ENCODE assay signal across 8 cellular contexts in genomic region chr3:45595364-45596154, GRCh38. TPM values are rescaled to one million over a fixed set of nuclear protein-coding genes. Genes with fewer than 3 reads are reported as not detected.
DNase-seq lines count a peak whose midpoint lies in the region; ATAC-seq and TF ChIP-seq lines count a peak whose summit lies in the region.

No MANE protein-coding gene starts in this region.

- no peak for DNase-seq in activated T-cell treated with anti-CD3 and anti-CD28 coated beads, Interleukin-2, amount 50 U/mL, for 24 hours
- no peak for DNase-seq in activated T-cell treated with anti-CD3 and anti-CD28 coated beads for 4 hours
- DNase-seq in right cardiac atrium = peak; percentile 53 to 81 (median 76)
- DNase-seq in inferior parietal cortex (ENCODE audit: extremely low spot score) = no peak
- DNase-seq in epidermal melanocyte (ENCODE audit: insufficient read length, low spot score) = no peak

- H3K36me3 Mint-ChIP-seq in activated T-cell treated with anti-CD3 and anti-CD28 coated beads, Interleukin-2, amount 50 U/mL, for 24 hours (ENCODE audit: low read depth) = peaks cover 46% of the 10 kb centered on the region

- H3K9me3 Mint-ChIP-seq in activated T-cell treated with anti-CD3 and anti-CD28 coated beads, Interleukin-2, amount 50 U/mL, for 24 hours = no peaks in the 10 kb centered on the region

- TF ChIP-seq CTCF in WI38 (IDR thresholded peaks at IDR 0.05; ENCODE audit: low read depth, low read length) = no peak

- H3K4me3 Mint-ChIP-seq in activated T-cell treated with anti-CD3 and anti-CD28 coated beads, Interleukin-2, amount 50 U/mL, for 24 hours = peak overlapping the region; percentile 90

- H3K9ac ChIP-seq in subcutaneous abdominal adipose tissue (ENCODE audit: low read length in 5 of 5) = peak overlapping the region in 4 of 5 donors; percentile 40 to 85 (median 60)

- H3K4me1 ChIP-seq in right cardiac atrium (ENCODE audit: control insufficient read depth, insufficient read depth, low read length) = peaks cover 31% of the 10 kb centered on the region
- peaks cover 15 to 78% (median 68%) of the 10 kb centered on the region in 5 donors for H3K4me1 ChIP-seq in subcutaneous abdominal adipose tissue (ENCODE audit: control insufficient read depth in 5 of 5, insufficient read depth in 5 of 5, low read length in 5 of 5)

- no peaks in the 10 kb centered on the region for H3K27me3 Mint-ChIP-seq in activated T-cell treated with anti-CD3 and anti-CD28 coated beads, Interleukin-2, amount 50 U/mL, for 24 hours

- H3K27ac Mint-ChIP-seq in activated T-cell treated with anti-CD3 and anti-CD28 coated beads, Interleukin-2, amount 50 U/mL, for 24 hours = peak overlapping the region; percentile 85

- ATAC-seq in right cardiac atrium (no peak), HG03095 (IDR thresholded peaks at IDR 0.05; ENCODE audit: unreplicated experiment) (no peak)

- no peaks in the 10 kb centered on the region for H3K27me3 ChIP-seq in right cardiac atrium (ENCODE audit: control insufficient read depth, insufficient read depth)
- no peaks in the 10 kb centered on the region for H3K27me3 ChIP-seq in subcutaneous abdominal adipose tissue (ENCODE audit: control insufficient read depth in 5 of 5, insufficient read depth in 4 of 5, low read length in 5 of 5)

- H3K9me3 ChIP-seq in right cardiac atrium (ENCODE audit: control insufficient read depth, low read length) = no peaks in the 10 kb centered on the region
- H3K9me3 ChIP-seq in subcutaneous abdominal adipose tissue (ENCODE audit: control insufficient read depth in 5 of 5, low read length in 5 of 5) = no peaks in the 10 kb centered on the region

- peak overlapping the region; percentile 1 for H3K27ac ChIP-seq in right cardiac atrium (ENCODE audit: low read length)
- H3K27ac ChIP-seq in subcutaneous abdominal adipose tissue (ENCODE audit: low read depth, low read length) = peak overlapping the region; percentile 77

- peaks cover 66% of the 10 kb centered on the region for H3K4me1 Mint-ChIP-seq in activated T-cell treated with anti-CD3 and anti-CD28 coated beads, Interleukin-2, amount 50 U/mL, for 24 hours (ENCODE audit: low read depth)

- H3K36me3 ChIP-seq in subcutaneous abdominal adipose tissue (ENCODE audit: control insufficient read depth in 5 of 5, insufficient read depth in 5 of 5, low read length in 5 of 5) = peaks cover 0 to 6% (median 4%) of the 10 kb centered on the region in 5 donors

- intact Hi-C loops in right cardiac atrium (cut with DNase I) = loop anchor here in 2 of 4 donors (2.0 to 10.0 kb wide), 3 partner anchors 61 to 81 kb away; no protein-coding TSS in a partner anchor

- H3K4me3 ChIP-seq in WI38 (ENCODE audit: low read depth, low read length) (peak overlapping the region; percentile 73), right cardiac atrium (ENCODE audit: low read length) (peak overlapping the region; percentile 4), subcutaneous abdominal adipose tissue (ENCODE audit: low read depth in 1 of 5, low read length in 5 of 5) (peak overlapping the region; percentile 64 to 86 (median 79))

- 61% methylated on average over 15 of the region's 15 CpGs for WGBS in right cardiac atrium

RNA-seq across cellular contexts. Expression of gene LIMD1, which starts 1.0 kb away (rescaled TPM):
- total RNA-seq in right cardiac atrium = 10 to 100 TPM; 18.6 to 25.4 (median 22.2) TPM
- 8.7 TPM for polyA plus RNA-seq in right cardiac atrium

Comparison
In these comparisons a context has a peak if more than half of its experiments do, and no peak if none do; other contexts are left out.
1. DNase-seq: peak in right cardiac atrium (3 of 3); none in activated T-cell treated with anti-CD3 and anti-CD28 coated beads, Interleukin-2, amount 50 U/mL, for 24 hours (single experiment), activated T-cell treated with anti-CD3 and anti-CD28 coated beads for 4 hours (single experiment), inferior parietal cortex (single experiment) and epidermal melanocyte (single experiment).
2. H3K4me3 ChIP-seq: peak in every context shown above with its lines; median percentile 79 in subcutaneous abdominal adipose tissue; 73 in WI38; 4 in right cardiac atrium.